Comparison of ENCODE assay signal across 15 cellular contexts in the genomic region with DNA sequence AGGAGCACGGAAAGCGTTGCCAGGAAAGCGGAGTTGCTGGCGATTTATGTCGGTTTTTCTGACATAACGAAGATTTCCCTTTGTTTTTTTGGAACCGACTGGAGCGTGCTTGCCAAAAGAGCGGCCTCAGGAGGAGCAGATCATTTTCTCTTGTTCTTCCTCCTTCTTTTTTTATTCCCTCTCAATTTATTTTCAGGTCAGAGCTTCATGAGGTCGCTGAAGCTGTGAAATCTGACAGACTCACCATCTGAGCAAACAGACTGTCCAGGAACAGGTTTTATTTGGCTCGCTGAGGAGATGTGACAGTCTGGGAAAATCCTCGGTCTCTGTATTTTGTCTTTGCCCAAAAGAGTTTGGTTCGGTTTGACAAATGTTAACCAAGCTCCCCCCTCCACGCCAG.
DNase-seq lines count a peak whose midpoint lies in the region; TF ChIP-seq lines count a peak whose summit lies in the region.
"Had no signal": no experiment of that assay in that cellular context is flagged by ENCODE, and none has a peak within 500 bp of the region (broad histone marks: within the 10 kb centered on the region; RNA-seq: fewer than 3 reads in every experiment).

No MANE protein-coding gene starts in this region.

- H3K79me2 ChIP-seq in Karpas-422 (ENCODE audit: low read length) (no peaks in the 10 kb centered on the region), osteoblast (ENCODE audit: insufficient read depth, low read length) (no peaks in the 10 kb centered on the region)

- H3K9me2 ChIP-seq in Karpas-422 (replicated peaks; ENCODE audit: insufficient read depth, low read length) = no peaks in the 10 kb centered on the region

- H3K4me3 ChIP-seq in BLaER1 treated with 17β-estradiol and CSF1 and Interleukin-3, amounts not matched to agents 10 nM and 100 nM = no peak overlapping the region
- no peak overlapping the region for H3K4me3 ChIP-seq in Karpas-422 (ENCODE audit: low read length)
- no peak overlapping the region for H3K4me3 ChIP-seq in osteoblast (ENCODE audit: insufficient read depth, low read length)
- H3K4me3 ChIP-seq: GM23338 had no signal

- TF ChIP-seq CTCF in osteoblast (IDR thresholded peaks at IDR 0.05; ENCODE audit: extremely low read depth, low read depth, low read length) = no peak

- peaks cover 0 to 31% (median 20%) of the 10 kb centered on the region in 10 experiments; a peak in 17 of 20 replicates for H3K4me1 ChIP-seq in BLaER1 treated with 17β-estradiol and CSF1 and Interleukin-3, amounts not matched to agents 10 nM and 100 nM
- H3K4me1 ChIP-seq in Karpas-422 (ENCODE audit: low read length) (peaks cover 17% of the 10 kb centered on the region), osteoblast (ENCODE audit: insufficient read depth, low read length) (no peaks in the 10 kb centered on the region)
- H3K4me1 ChIP-seq: BE2C had no signal

- DNase-seq in Karpas-422 (no peak), cerebellum (ENCODE audit: low spot score) (peak; percentile 78), osteoblast (ENCODE audit: insufficient read length, low spot score, missing footprints) (peak; percentile 13), Kasumi-1 (lab: John Stamatoyannopoulos, UW) (no peak), NCI-H2196 treated with DMSO at 0.1 percent for 48 hours (lab: John Stamatoyannopoulos, UW; ENCODE audit: unreplicated experiment) (no peak), dermis blood vessel endothelial cell (no peak)
- DNase-seq: ACHN; BE2C; CD4-positive, alpha-beta memory T cell; DMS153; DMS79; GF-D8; HCEC 1CT had no signal

- H3K27ac ChIP-seq in BLaER1 treated with 17β-estradiol and CSF1 and Interleukin-3, amounts not matched to agents 10 nM and 100 nM = peak overlapping the region in 1 of 11 experiments; percentile 54; a peak in 2 of 22 replicates
- H3K27ac ChIP-seq in Karpas-422 (ENCODE audit: low read length) (no peak overlapping the region), osteoblast (ENCODE audit: low read depth, low read length) (no peak overlapping the region)

- H3K4me2 ChIP-seq in BLaER1 treated with 17β-estradiol and CSF1 and Interleukin-3, amounts not matched to agents 10 nM and 100 nM = peak overlapping the region in 9 of 11 experiments; percentile 28 to 83 (median 76); a peak in 17 of 22 replicates
- H3K4me2 ChIP-seq in Karpas-422 (ENCODE audit: low read depth, low read length, poor library complexity, severe bottlenecking) (peak overlapping the region; percentile 53), osteoblast (ENCODE audit: insufficient read depth, low read length) (no peak overlapping the region)
- H3K4me2 ChIP-seq: GM23338 had no signal

- peak overlapping the region in 3 of 11 experiments; percentile 21 to 47 (median 22); a peak in 3 of 22 replicates for H3K9ac ChIP-seq in BLaER1 treated with 17β-estradiol and CSF1 and Interleukin-3, amounts not matched to agents 10 nM and 100 nM
- no peak overlapping the region for H3K9ac ChIP-seq in Karpas-422 (ENCODE audit: low read length)

- peaks cover 0 to 8% (median 0%) of the 10 kb centered on the region in 11 experiments; a peak in 2 of 22 replicates for H3K27me3 ChIP-seq in BLaER1 treated with 17β-estradiol and CSF1 and Interleukin-3, amounts not matched to agents 10 nM and 100 nM
- H3K27me3 ChIP-seq in Karpas-422 (ENCODE audit: low read length) (no peaks in the 10 kb centered on the region), osteoblast (ENCODE audit: insufficient read depth, low read length) (peaks cover 8% of the 10 kb centered on the region)
- H3K27me3 ChIP-seq: BE2C had no signal

- H2AFZ ChIP-seq in Karpas-422 (ENCODE audit: low read length) = no peak overlapping the region
- H2AFZ ChIP-seq in osteoblast (ENCODE audit: low read length) = no peak overlapping the region
- H2AFZ ChIP-seq: GM23338 had no signal

- H3K9me3 ChIP-seq in BLaER1 treated with 17β-estradiol and CSF1 and Interleukin-3, amounts not matched to agents 10 nM and 100 nM (replicated peaks in 1 of 11) = no peaks in the 10 kb centered on the region
- no peaks in the 10 kb centered on the region for H3K9me3 ChIP-seq in Karpas-422 (ENCODE audit: low read length)
- H3K9me3 ChIP-seq in osteoblast (ENCODE audit: low read depth, low read length) = no peaks in the 10 kb centered on the region
- H3K9me3 ChIP-seq: BE2C had no signal

- H4K20me1 ChIP-seq in BLaER1 treated with 17β-estradiol and CSF1 and Interleukin-3, amounts not matched to agents 10 nM and 100 nM = peaks cover 0 to 1% (median 0%) of the 10 kb centered on the region in 11 experiments; a peak in 2 of 22 replicates
- H4K20me1 ChIP-seq in Karpas-422 (ENCODE audit: insufficient read depth, low read depth, low read length) = 0 out of 2 replicates have a peak, but pooled peaks cover 28% of the 10 kb centered on the region
- no peaks in the 10 kb centered on the region for H4K20me1 ChIP-seq in osteoblast (ENCODE audit: insufficient read depth, low read length)

- no peaks in the 10 kb centered on the region for H3K36me3 ChIP-seq in BLaER1 treated with 17β-estradiol and CSF1 and Interleukin-3, amounts not matched to agents 10 nM and 100 nM
- H3K36me3 ChIP-seq in Karpas-422 (ENCODE audit: insufficient read depth, low read length) (no peaks in the 10 kb centered on the region), osteoblast (ENCODE audit: insufficient read depth, low read length) (no peaks in the 10 kb centered on the region)
- H3K36me3 ChIP-seq: BE2C had no signal

Comparison
In these comparisons a context has a peak if more than half of its experiments do, and no peak if none do; other contexts are left out.
1. DNase-seq: peak in cerebellum (single experiment) and osteoblast (single experiment); none in Karpas-422 (single experiment), Kasumi-1 (0 of 2), NCI-H2196 treated with DMSO at 0.1 percent for 48 hours (single experiment) and dermis blood vessel endothelial cell (single experiment).